In genomic region chr6:36298037-36298436, GRCh38 we compare ENCODE assay signal across 39 cellular contexts. TPM values are rescaled to one million over a fixed set of nuclear protein-coding genes. Genes with fewer than 3 reads are reported as not detected.
"Had no signal": no experiment of that assay in that cellular context is flagged by ENCODE, and none has a peak within 500 bp of the region (broad histone marks: within the 10 kb centered on the region; RNA-seq: fewer than 3 reads in every experiment).

No MANE protein-coding gene starts in this region.

- H3K4me3 ChIP-seq: MG63 had no signal

- H3K9me3 ChIP-seq: MG63 had no signal

- DNase-seq: Karpas-422, Kasumi-1, MG63, MM.1S, MV-4-11, NCI-H1048, NCI-H1092, NCI-H1092 treated with DMSO at 0.1 percent for 48 hours, NCI-H1105, NCI-H1105 treated with DMSO at 0.1 percent for 48 hours, NCI-H1417, NCI-H1417 treated with DMSO at 0.1 percent for 48 hours, NCI-H1436, NCI-H1436 treated with DMSO at 0.1 percent for 48 hours, NCI-H146, NCI-H1694, NCI-H1694 treated with DMSO at 0.1 percent for 48 hours, NCI-H187, NCI-H187 treated with DMSO at 0.1 percent for 48 hours, NCI-H1930, NCI-H2029, NCI-H2029 treated with DMSO at 0.1 percent for 48 hours, NCI-H2081, NCI-H2081 treated with DMSO at 0.1 percent for 48 hours, NCI-H2107, NCI-H2171, NCI-H2171 treated with DMSO at 0.1 percent for 48 hours, NCI-H2227 treated with DMSO at 0.1 percent for 48 hours, NCI-H226, NCI-H345, NCI-H446, NCI-H446 treated with DMSO at 0.1 percent for 48 hours, NCI-H510A, NCI-H510A treated with DMSO at 0.1 percent for 48 hours, NCI-H524 had no signal

- H3K36me3 ChIP-seq: MG63 had no signal

- H3K27me3 ChIP-seq: MG63 had no signal

RNA-seq across cellular contexts. Expression of gene PNPLA1, which starts 28.2 kb away (rescaled TPM):
- total RNA-seq: LHCN-M2, MCF 10A, NCI-H460 had no signal

RNA-seq across cellular contexts. Expression of gene BNIP5, which starts 38.7 kb away (rescaled TPM):
- total RNA-seq: LHCN-M2, M059J, MCF 10A, NCI-H460 had no signal
